In genomic region chr3:184351511-184352148, GRCh38 we compare ENCODE assay signal across 20 cellular contexts. TPM values are rescaled to one million over a fixed set of nuclear protein-coding genes. Genes with fewer than 3 reads are reported as not detected.
DNase-seq lines count a peak whose midpoint lies in the region; ATAC-seq and TF ChIP-seq lines count a peak whose summit lies in the region.
"Had no signal": no experiment of that assay in that cellular context is flagged by ENCODE, and none has a peak within 500 bp of the region (broad histone marks: within the 10 kb centered on the region; RNA-seq: fewer than 3 reads in every experiment).

No MANE protein-coding gene starts in this region.

- H3K23me2 ChIP-seq in H9 (ENCODE audit: insufficient read length, low read depth, low read length, poor library complexity, severe bottlenecking), result no peaks in the 10 kb centered on the region

- H3K79me2 ChIP-seq in H9 (ENCODE audit: insufficient read depth, low read length) (no peaks in the 10 kb centered on the region), mesendoderm (ENCODE audit: control insufficient read depth, insufficient read depth, low read length) (no peaks in the 10 kb centered on the region)

- H3K56ac ChIP-seq in H9 (ENCODE audit: insufficient read length, low read depth, low read length), result no peak overlapping the region
- peak overlapping the region; percentile 35 for H3K56ac ChIP-seq in mesendoderm (ENCODE audit: low read length)

- TF ChIP-seq CTCF in H9 (conservative IDR thresholded peaks at IDR 0.05), result no peak

- H2AK5ac ChIP-seq in H9 (ENCODE audit: insufficient read length, low read length) (no peak overlapping the region), mesendoderm (ENCODE audit: low read length) (no peak overlapping the region)

- DNase-seq in H9 (no peak), caudate nucleus (lab: John Stamatoyannopoulos, UW) (peak in 2 of 61 donors; percentile 6 to 27), mesendoderm (peak; percentile 78), smooth muscle cell of the brain vasculature (ENCODE audit: low read depth, low spot score) (peak; percentile 82), dedifferentiated amniotic fluid mesenchymal stem cell (ENCODE audit: extremely low spot score) (no peak), NCI-H1417 treated with DMSO at 0.1 percent for 48 hours (lab: John Stamatoyannopoulos, UW) (no peak)
- no peak for DNase-seq in activated T-helper 2 cell treated with anti-CD3 and anti-CD28 coated beads, Interferon-gamma antibody, Interleukin-2, Interleukin-4, amounts not matched to agents 10 μg/mL and 5 μg/mL and 100 μg/mL, durations not matched to agents 14 hours and 24 hours and 36 hours (ENCODE audit: low spot score)
- DNase-seq: activated CD8-positive, alpha-beta T cell treated with anti-CD3 and anti-CD28 coated beads, Interleukin-2, amount 10 ng/mL, durations not matched to agents 7 days and 5 days; activated naive CD8-positive, alpha-beta T cell treated with anti-CD3 and anti-CD28 coated beads for 36 hours; activated T-cell treated with anti-CD3 and anti-CD28 coated beads, Interleukin-2, amount 50 U/mL, for 72 hours; immature natural killer cell; NCI-H1048; stimulated activated naive CD8-positive, alpha-beta T cell treated with anti-CD3 and anti-CD28 coated beads, Interleukin-15, Interleukin-2, amounts not matched to agents 100 U/mL and 50 U/mL, for 24 hours; T-helper 9 cell had no signal

- H3K4me2 ChIP-seq in H9 (ENCODE audit: insufficient read depth, insufficient read length, low read length) (no peak overlapping the region), mesendoderm (ENCODE audit: low read length) (no peak overlapping the region)

- no peak for ATAC-seq in GM18511 (IDR thresholded peaks at IDR 0.05; ENCODE audit: unreplicated experiment)
- ATAC-seq: activated CD8-positive, alpha-beta T cell treated with anti-CD3 and anti-CD28 coated beads, Interleukin-2, amount 10 ng/mL, durations not matched to agents 7 days and 5 days; activated T-cell treated with anti-CD3 and anti-CD28 coated beads, Interleukin-2, amount 50 U/mL, for 72 hours; SK-N-SH treated with all-trans-retinoic acid at 6 μM for 48 hours; stimulated activated naive CD8-positive, alpha-beta T cell treated with anti-CD3 and anti-CD28 coated beads, Interleukin-15, Interleukin-2, amounts not matched to agents 100 U/mL and 50 U/mL, for 24 hours had no signal

- H2AFZ ChIP-seq in H9 (ENCODE audit: low read length), result no peak overlapping the region

- no peak overlapping the region for H4K5ac ChIP-seq in H9 (ENCODE audit: insufficient read length, low read depth, low read length)
- no peak overlapping the region for H4K5ac ChIP-seq in mesendoderm (ENCODE audit: low read length)

- H3K18ac ChIP-seq in H9 (ENCODE audit: insufficient read length, low read depth, low read length) (no peak overlapping the region), mesendoderm (ENCODE audit: low read length) (no peak overlapping the region)

- no CpG with 5 or more reads among the region's 9 CpGs for WGBS in H9 (ENCODE audit: extremely low coverage, insufficient read length, low lambda C conversion rate)
- no CpG with 5 or more reads among the region's 9 CpGs for WGBS in mesendoderm (ENCODE audit: extremely low coverage, insufficient coverage, low lambda C conversion rate)

- H3K23ac ChIP-seq in H9 (ENCODE audit: insufficient read length, low read depth, low read length) (no peak overlapping the region), mesendoderm (ENCODE audit: low read length) (no peak overlapping the region)

- H3K79me1 ChIP-seq in H9 (ENCODE audit: insufficient read depth, low read depth, low read length, poor library complexity, severe bottlenecking) (no peaks in the 10 kb centered on the region), mesendoderm (ENCODE audit: low read length) (no peaks in the 10 kb centered on the region)

- H4K8ac ChIP-seq in H9 (replicated peaks; ENCODE audit: insufficient read length, low read depth, low read length), result no peak overlapping the region
- no peak overlapping the region for H4K8ac ChIP-seq in mesendoderm (ENCODE audit: low read depth, low read length)

- peaks cover 16 to 45% (median 41%) of the 10 kb centered on the region in 3 experiments; a peak in 6 of 7 replicates for H3K36me3 Mint-ChIP-seq in H9 (ENCODE audit: insufficient read depth in 1 of 3, low read depth in 3 of 3)
- no peaks in the 10 kb centered on the region for H3K36me3 Mint-ChIP-seq in activated T-helper 2 cell treated with anti-CD3 and anti-CD28 coated beads, Interferon-gamma antibody, Interleukin-2, Interleukin-4, amounts not matched to agents 10 μg/mL and 5 μg/mL and 100 μg/mL, durations not matched to agents 14 hours and 24 hours and 36 hours (ENCODE audit: low read depth)

- H3K36me3 ChIP-seq in mesendoderm (ENCODE audit: control insufficient read depth, insufficient read depth, low read length), result peaks cover 2% of the 10 kb centered on the region
- H3K36me3 ChIP-seq: neutrophil, right atrium auricular region had no signal

- no peak overlapping the region for H3K14ac ChIP-seq in H9 (ENCODE audit: insufficient read depth, low read length)

- no peak overlapping the region for H3K4ac ChIP-seq in H9 (ENCODE audit: low read depth, low read length)
- H3K4ac ChIP-seq in mesendoderm (ENCODE audit: low read depth, low read length), result no peak overlapping the region

- no peak overlapping the region for H2BK5ac ChIP-seq in H9 (ENCODE audit: insufficient read length, low read length)
- no peak overlapping the region for H2BK5ac ChIP-seq in mesendoderm (ENCODE audit: low read length)

- no peak overlapping the region for H3T11ph ChIP-seq in H9 (ENCODE audit: low read length)

- H4K20me1 ChIP-seq in H9 (ENCODE audit: control insufficient read depth, insufficient read depth, insufficient read length), result no peaks in the 10 kb centered on the region

- H3K27me3 Mint-ChIP-seq in H9 (ENCODE audit: low read depth), result no peaks in the 10 kb centered on the region
- no peaks in the 10 kb centered on the region for H3K27me3 Mint-ChIP-seq in activated T-helper 2 cell treated with anti-CD3 and anti-CD28 coated beads, Interferon-gamma antibody, Interleukin-2, Interleukin-4, amounts not matched to agents 10 μg/mL and 5 μg/mL and 100 μg/mL, durations not matched to agents 14 hours and 24 hours and 36 hours (ENCODE audit: low read depth)
- H3K27me3 Mint-ChIP-seq: activated naive CD8-positive, alpha-beta T cell treated with anti-CD3 and anti-CD28 coated beads for 36 hours had no signal

- H2BK20ac ChIP-seq in H9 (ENCODE audit: low read depth, low read length, poor library complexity, severe bottlenecking), result no peak overlapping the region

- no peaks in the 10 kb centered on the region; a peak in 1 of 5 replicates for H3K9me3 Mint-ChIP-seq in H9
- H3K9me3 Mint-ChIP-seq in activated T-helper 2 cell treated with anti-CD3 and anti-CD28 coated beads, Interferon-gamma antibody, Interleukin-2, Interleukin-4, amounts not matched to agents 10 μg/mL and 5 μg/mL and 100 μg/mL, durations not matched to agents 14 hours and 24 hours and 36 hours, result no peaks in the 10 kb centered on the region
- H3K9me3 Mint-ChIP-seq: activated naive CD8-positive, alpha-beta T cell treated with anti-CD3 and anti-CD28 coated beads for 36 hours; activated T-cell treated with anti-CD3 and anti-CD28 coated beads, Interleukin-2, amount 50 U/mL, for 72 hours; immature natural killer cell had no signal

- H3K27ac ChIP-seq in H9 (ENCODE audit: insufficient read length, low read depth, low read length) (no peak overlapping the region), caudate nucleus (ENCODE audit: low read depth, low read length) (peak overlapping the region; percentile 18), mesendoderm (ENCODE audit: low read depth, low read length) (no peak overlapping the region)
- H3K27ac ChIP-seq: HL-60, neutrophil, right atrium auricular region had no signal

- H2BK12ac ChIP-seq in H9 (ENCODE audit: insufficient read length, low read depth, low read length), result no peak overlapping the region

- H3K27me3 ChIP-seq in H9 (ENCODE audit: insufficient read depth, low read length) (no peaks in the 10 kb centered on the region), mesendoderm (ENCODE audit: insufficient read depth, low read length, poor library complexity) (no peaks in the 10 kb centered on the region)
- H3K27me3 ChIP-seq: neutrophil, right atrium auricular region had no signal

- H3K4me1 Mint-ChIP-seq in H9, result peaks cover 7 to 16% of the 10 kb centered on the region in 2 experiments
- peaks cover 8% of the 10 kb centered on the region for H3K4me1 Mint-ChIP-seq in activated T-helper 2 cell treated with anti-CD3 and anti-CD28 coated beads, Interferon-gamma antibody, Interleukin-2, Interleukin-4, amounts not matched to agents 10 μg/mL and 5 μg/mL and 100 μg/mL, durations not matched to agents 14 hours and 24 hours and 36 hours (ENCODE audit: low read depth)
- H3K4me1 Mint-ChIP-seq: activated naive CD8-positive, alpha-beta T cell treated with anti-CD3 and anti-CD28 coated beads for 36 hours had no signal

- H3K4me3 Mint-ChIP-seq in H9, result no peak overlapping the region
- H3K4me3 Mint-ChIP-seq in activated T-helper 2 cell treated with anti-CD3 and anti-CD28 coated beads, Interferon-gamma antibody, Interleukin-2, Interleukin-4, amounts not matched to agents 10 μg/mL and 5 μg/mL and 100 μg/mL, durations not matched to agents 14 hours and 24 hours and 36 hours (ENCODE audit: low read depth), result no peak overlapping the region
- H3K4me3 Mint-ChIP-seq: activated CD8-positive, alpha-beta T cell treated with anti-CD3 and anti-CD28 coated beads, Interleukin-2, amount 10 ng/mL, durations not matched to agents 7 days and 5 days; activated naive CD8-positive, alpha-beta T cell treated with anti-CD3 and anti-CD28 coated beads for 36 hours; activated T-cell treated with anti-CD3 and anti-CD28 coated beads, Interleukin-2, amount 50 U/mL, for 72 hours; immature natural killer cell had no signal

- no peaks in the 10 kb centered on the region for H3K9me3 ChIP-seq in H9 (ENCODE audit: control insufficient read depth, low read depth, low read length)
- H3K9me3 ChIP-seq: neutrophil, right atrium auricular region had no signal

- no peak overlapping the region for H3K9ac ChIP-seq in H9 (ENCODE audit: extremely low read depth, insufficient read length, low read length)
- peak overlapping the region; percentile 3 for H3K9ac ChIP-seq in mesendoderm (ENCODE audit: low read length)

- no peak overlapping the region for H4K91ac ChIP-seq in H9 (ENCODE audit: insufficient read length, low read depth, low read length)

- H2BK15ac ChIP-seq in H9 (ENCODE audit: low read depth, low read length), result no peak overlapping the region
- H2BK15ac ChIP-seq in mesendoderm (replicated peaks; ENCODE audit: low read depth), result no peak overlapping the region

- intact Hi-C loops in activated T-helper 2 cell treated with anti-CD3 and anti-CD28 coated beads, Interferon-gamma antibody, Interleukin-2, Interleukin-4, amounts not matched to agents 10 μg/mL and 5 μg/mL and 100 μg/mL, durations not matched to agents 14 hours and 24 hours and 36 hours (cut with micrococcal nuclease), result no loop called here

- H3K27ac Mint-ChIP-seq in H9, result peak overlapping the region; percentile 52 to 82 (median 81); a peak in 6 of 7 replicates
- no peak overlapping the region for H3K27ac Mint-ChIP-seq in activated T-helper 2 cell treated with anti-CD3 and anti-CD28 coated beads, Interferon-gamma antibody, Interleukin-2, Interleukin-4, amounts not matched to agents 10 μg/mL and 5 μg/mL and 100 μg/mL, durations not matched to agents 14 hours and 24 hours and 36 hours
- H3K27ac Mint-ChIP-seq: activated CD8-positive, alpha-beta T cell treated with anti-CD3 and anti-CD28 coated beads, Interleukin-2, amount 10 ng/mL, durations not matched to agents 7 days and 5 days; activated naive CD8-positive, alpha-beta T cell treated with anti-CD3 and anti-CD28 coated beads for 36 hours; activated T-cell treated with anti-CD3 and anti-CD28 coated beads, Interleukin-2, amount 50 U/mL, for 72 hours had no signal

- H3K4me1 ChIP-seq in H9 (ENCODE audit: insufficient read depth, low read length) (no peaks in the 10 kb centered on the region), mesendoderm (ENCODE audit: control insufficient read depth, low read depth, low read length) (peaks cover 3% of the 10 kb centered on the region)
- H3K4me1 ChIP-seq: right atrium auricular region had no signal

- H3K4me3 ChIP-seq in mesendoderm (ENCODE audit: low read length), result no peak overlapping the region
- H3K4me3 ChIP-seq: right atrium auricular region had no signal

- H2BK120ac ChIP-seq in H9 (ENCODE audit: low read depth, low read length, poor library complexity, severe bottlenecking), result no peak overlapping the region
- H2BK120ac ChIP-seq in mesendoderm (ENCODE audit: low read depth, low read length), result no peak overlapping the region

RNA-seq across cellular contexts. Expression of gene CLCN2, which starts 9.8 kb away (rescaled TPM):
- total RNA-seq in H9 (2021), result 17.2 and 19.5 TPM in 2 replicates
- 3.7 TPM for polyA plus RNA-seq in mesendoderm (2013, experiment 1 of 2)
- polyA plus RNA-seq in mesendoderm (2013, experiment 2 of 2), result 3.9 TPM
- 6.9 and 9.6 TPM in 2 replicates for total RNA-seq in activated T-helper 2 cell treated with anti-CD3 and anti-CD28 coated beads, Interferon-gamma antibody, Interleukin-2, Interleukin-4, amounts not matched to agents 10 μg/mL and 5 μg/mL and 100 μg/mL, durations not matched to agents 14 hours and 24 hours and 36 hours

RNA-seq across cellular contexts. Expression of gene POLR2H, which starts 9.9 kb away (rescaled TPM):
- total RNA-seq in H9 (2021), result 115 and 122 TPM in 2 replicates
- 89.1 TPM for polyA plus RNA-seq in mesendoderm (2013, experiment 1 of 2)
- polyA plus RNA-seq in mesendoderm (2013, experiment 2 of 2), result 91.1 TPM
- total RNA-seq in activated T-helper 2 cell treated with anti-CD3 and anti-CD28 coated beads, Interferon-gamma antibody, Interleukin-2, Interleukin-4, amounts not matched to agents 10 μg/mL and 5 μg/mL and 100 μg/mL, durations not matched to agents 14 hours and 24 hours and 36 hours, result 150 and 155 TPM in 2 replicates

RNA-seq across cellular contexts. Expression of gene FAM131A, which starts 14.2 kb away (rescaled TPM):
- total RNA-seq in H9 (2021), result 14.4 and 15.5 TPM in 2 replicates
- polyA plus RNA-seq in mesendoderm (2013, experiment 1 of 2), result 4.8 TPM
- polyA plus RNA-seq in mesendoderm (2013, experiment 2 of 2), result 5.1 TPM
- total RNA-seq in activated T-helper 2 cell treated with anti-CD3 and anti-CD28 coated beads, Interferon-gamma antibody, Interleukin-2, Interleukin-4, amounts not matched to agents 10 μg/mL and 5 μg/mL and 100 μg/mL, durations not matched to agents 14 hours and 24 hours and 36 hours, result 12.6 and 13.9 TPM in 2 replicates

RNA-seq across cellular contexts. Expression of gene THPO, which starts 26.4 kb away (rescaled TPM):
- total RNA-seq in H9 (2021), result 0.64 and 0.85 TPM in 2 replicates
- 0.44 TPM for polyA plus RNA-seq in mesendoderm (2013, experiment 1 of 2)
- polyA plus RNA-seq in mesendoderm (2013, experiment 2 of 2), result 0.60 TPM
- not detected in 2 replicates for total RNA-seq in activated T-helper 2 cell treated with anti-CD3 and anti-CD28 coated beads, Interferon-gamma antibody, Interleukin-2, Interleukin-4, amounts not matched to agents 10 μg/mL and 5 μg/mL and 100 μg/mL, durations not matched to agents 14 hours and 24 hours and 36 hours
- total RNA-seq: activated CD8-positive, alpha-beta T cell treated with anti-CD3 and anti-CD28 coated beads, Interleukin-2, amount 10 ng/mL, durations not matched to agents 7 days and 5 days; activated naive CD8-positive, alpha-beta T cell treated with anti-CD3 and anti-CD28 coated beads for 36 hours; activated T-cell treated with anti-CD3 and anti-CD28 coated beads, Interleukin-2, amount 50 U/mL, for 72 hours; Daoy had no signal
- polyA plus RNA-seq: immature natural killer cell had no signal

RNA-seq across cellular contexts. Expression of gene CHRD, which starts 28.2 kb away (rescaled TPM):
- 1.8 and 1.9 TPM in 2 replicates for total RNA-seq in H9 (2021)
- 0.20 TPM for polyA plus RNA-seq in mesendoderm (2013, experiment 1 of 2)
- 0.14 TPM for polyA plus RNA-seq in mesendoderm (2013, experiment 2 of 2)
- total RNA-seq in activated T-helper 2 cell treated with anti-CD3 and anti-CD28 coated beads, Interferon-gamma antibody, Interleukin-2, Interleukin-4, amounts not matched to agents 10 μg/mL and 5 μg/mL and 100 μg/mL, durations not matched to agents 14 hours and 24 hours and 36 hours, result 0.07 TPM in 1 of 2 replicates, not detected in the other
- total RNA-seq: activated CD8-positive, alpha-beta T cell treated with anti-CD3 and anti-CD28 coated beads, Interleukin-2, amount 10 ng/mL, durations not matched to agents 7 days and 5 days; activated naive CD8-positive, alpha-beta T cell treated with anti-CD3 and anti-CD28 coated beads for 36 hours had no signal
- polyA plus RNA-seq: immature natural killer cell had no signal

Comparison
In these comparisons a context has a peak if more than half of its experiments do, and no peak if none do; other contexts are left out.
1. DNase-seq: peak in mesendoderm (single experiment) and smooth muscle cell of the brain vasculature (single experiment); none in H9 (single experiment), dedifferentiated amniotic fluid mesenchymal stem cell (single experiment), activated T-helper 2 cell treated with anti-CD3 and anti-CD28 coated beads, Interferon-gamma antibody, Interleukin-2, Interleukin-4, amounts not matched to agents 10 μg/mL and 5 μg/mL and 100 μg/mL, durations not matched to agents 14 hours and 24 hours and 36 hours (single experiment) and NCI-H1417 treated with DMSO at 0.1 percent for 48 hours (single experiment).